In genomic region chrX:109643687-109644086, GRCh38 we compare ENCODE assay signal across 21 cellular contexts. TPM values are rescaled to one million over a fixed set of nuclear protein-coding genes. Genes with fewer than 3 reads are reported as not detected.
"Had no signal": no experiment of that assay in that cellular context is flagged by ENCODE, and none has a peak within 500 bp of the region (broad histone marks: within the 10 kb centered on the region; RNA-seq: fewer than 3 reads in every experiment).

No MANE protein-coding gene starts in this region.

- H3K27ac Mint-ChIP-seq: natural killer cell treated with Interleukin-12 subunit alpha and Interleukin-12 subunit beta and Interleukin-15 and Interleukin-18, amount 100 ng/mL, for 72 hours; neural progenitor cell; progenitor cell of endocrine pancreas had no signal

- H3K27me3 Mint-ChIP-seq: natural killer cell treated with Interleukin-12 subunit alpha and Interleukin-12 subunit beta and Interleukin-15 and Interleukin-18, amount 100 ng/mL, for 72 hours; progenitor cell of endocrine pancreas had no signal

- H3K4me1 Mint-ChIP-seq: neural progenitor cell had no signal

- H3K4me3 Mint-ChIP-seq: natural killer cell treated with Interleukin-12 subunit alpha and Interleukin-12 subunit beta and Interleukin-15 and Interleukin-18, amount 100 ng/mL, for 72 hours; neural progenitor cell had no signal

- ATAC-seq: left colon; left ventricle myocardium superior; natural killer cell treated with Interleukin-12 subunit alpha and Interleukin-12 subunit beta and Interleukin-15 and Interleukin-18, amount 100 ng/mL, for 72 hours; pancreas; right cardiac atrium had no signal

- DNase-seq: dermis blood vessel endothelial cell; erythroblast; foreskin melanocyte; head of caudate nucleus; left colon; left ventricle myocardium superior; mesenchymal stem cell; midbrain; nucleus accumbens; pancreas; right cardiac atrium; small intestine; stimulated activated CD4-positive, alpha-beta T cell treated with anti-CD3 and anti-CD28 coated beads, Interleukin-12 subunit alpha, Interleukin-12 subunit beta, amount 100 ng/mL, for 4 hours; stimulated activated naive CD4-positive, alpha-beta T cell; stomach; substantia nigra; trophoblast cell had no signal

- H3K9me3 Mint-ChIP-seq: natural killer cell treated with Interleukin-12 subunit alpha and Interleukin-12 subunit beta and Interleukin-15 and Interleukin-18, amount 100 ng/mL, for 72 hours had no signal

RNA-seq across cellular contexts. Expression of gene KCNE5, which starts 18.7 kb away (rescaled TPM):
- total RNA-seq: dermis blood vessel endothelial cell, kidney epithelial cell, left colon, left ventricle myocardium superior had no signal
